In genomic region chr9:21789541-21790037, GRCh38 we compare ENCODE assay signal across 8 cellular contexts. TPM values are rescaled to one million over a fixed set of nuclear protein-coding genes. Genes with fewer than 3 reads are reported as not detected.
DNase-seq lines count a peak whose midpoint lies in the region; ATAC-seq and TF ChIP-seq lines count a peak whose summit lies in the region.

No MANE protein-coding gene starts in this region.

- H3K36me3 Mint-ChIP-seq in activated CD4-positive, alpha-beta memory T cell treated with anti-CD3 and anti-CD28 coated beads for 36 hours = no peaks in the 10 kb centered on the region
- H3K36me3 Mint-ChIP-seq in naive thymus-derived CD8-positive, alpha-beta T cell = no peaks in the 10 kb centered on the region

- H3K27ac Mint-ChIP-seq in activated CD4-positive, alpha-beta memory T cell treated with anti-CD3 and anti-CD28 coated beads for 36 hours = no peak overlapping the region
- peak overlapping the region in 6 of 10 donors; percentile 0 to 82 (median 25) for H3K27ac Mint-ChIP-seq in naive thymus-derived CD8-positive, alpha-beta T cell

- H3K4me3 ChIP-seq in esophagus muscularis mucosa (peak overlapping the region in 3 of 4 donors; percentile 14 to 39 (median 21)), aorta (ENCODE audit: low read length in 2 of 2) (no peak overlapping the region)

- no peak for TF ChIP-seq POLR2A in esophagus muscularis mucosa (IDR thresholded peaks at IDR 0.05; ENCODE audit: low read depth)

- peak; percentile 61 for DNase-seq in COR-L47 (lab: John Stamatoyannopoulos, UW)
- peak; percentile 64 for DNase-seq in NCI-H345 (lab: John Stamatoyannopoulos, UW)
- peak; percentile 59 for DNase-seq in activated CD4-positive, alpha-beta memory T cell treated with anti-CD3 and anti-CD28 coated beads for 36 hours
- no peak for DNase-seq in esophagus muscularis mucosa (ENCODE audit: extremely low spot score)
- DNase-seq in naive thymus-derived CD8-positive, alpha-beta T cell = peak in 9 of 10 donors; percentile 27 to 77 (median 66)
- peak in 1 of 2 donors; percentile 62 for DNase-seq in aorta

- no peaks in the 10 kb centered on the region for H3K4me1 Mint-ChIP-seq in activated CD4-positive, alpha-beta memory T cell treated with anti-CD3 and anti-CD28 coated beads for 36 hours (ENCODE audit: low read depth)
- H3K4me1 Mint-ChIP-seq in naive thymus-derived CD8-positive, alpha-beta T cell = peaks cover 0 to 5% (median 0%) of the 10 kb centered on the region in 4 donors

- H3K9me3 Mint-ChIP-seq in activated CD4-positive, alpha-beta memory T cell treated with anti-CD3 and anti-CD28 coated beads for 36 hours = no peaks in the 10 kb centered on the region
- no peaks in the 10 kb centered on the region for H3K9me3 Mint-ChIP-seq in naive thymus-derived CD8-positive, alpha-beta T cell

- H3K27ac ChIP-seq in esophagus muscularis mucosa (replicated peaks in 1 of 4) (no peak overlapping the region), aorta (ENCODE audit: low read depth in 1 of 2, low read length in 2 of 2) (no peak overlapping the region)

- CTCF ChIA-PET in activated CD4-positive, alpha-beta memory T cell treated with anti-CD3 and anti-CD28 coated beads for 36 hours (lab: Charles Lee) = interaction anchor here (0.8 to 4.2 kb wide), 16 partner anchors 8 to 607 kb away, joined by 3 to 56 read pairs (median 4); no protein-coding TSS in a partner anchor

- no peaks in the 10 kb centered on the region for H3K4me1 ChIP-seq in esophagus muscularis mucosa
- H3K4me1 ChIP-seq in aorta (ENCODE audit: control insufficient read depth in 1 of 2, insufficient read depth in 2 of 2, low read length in 2 of 2) = no peaks in the 10 kb centered on the region

- peak; percentile 72 to 86 (median 83) for TF ChIP-seq CTCF in esophagus muscularis mucosa (IDR thresholded peaks at IDR 0.05)

- H3K27me3 Mint-ChIP-seq in activated CD4-positive, alpha-beta memory T cell treated with anti-CD3 and anti-CD28 coated beads for 36 hours = peaks cover 8% of the 10 kb centered on the region
- H3K27me3 Mint-ChIP-seq in naive thymus-derived CD8-positive, alpha-beta T cell = peaks cover 0 to 10% (median 2%) of the 10 kb centered on the region in 5 donors

- POLR2A ChIA-PET in activated CD4-positive, alpha-beta memory T cell treated with anti-CD3 and anti-CD28 coated beads for 36 hours (lab: Charles Lee) = no interaction called here
- POLR2A ChIA-PET in naive thymus-derived CD8-positive, alpha-beta T cell (lab: Charles Lee) = no interaction called here

- H3K36me3 ChIP-seq in esophagus muscularis mucosa (no peaks in the 10 kb centered on the region), aorta (ENCODE audit: control insufficient read depth in 1 of 2, insufficient read depth in 2 of 2, low read length in 1 of 2) (no peaks in the 10 kb centered on the region)

- intact Hi-C loops in activated CD4-positive, alpha-beta memory T cell treated with anti-CD3 and anti-CD28 coated beads for 36 hours (cut with micrococcal nuclease) = loop anchor here (1.0 to 5.0 kb wide), 8 partner anchors 80 to 594 kb away; no protein-coding TSS in a partner anchor
- intact Hi-C loops in esophagus muscularis mucosa (cut with DNase I) = loop anchor here (2.0 to 5.0 kb wide), 2 partner anchors 472 to 555 kb away; no protein-coding TSS in a partner anchor
- intact Hi-C loops in aorta (cut with DNase I) = loop anchor here (5.0 to 10.0 kb wide), 6 partner anchors 77 to 1865 kb away; no protein-coding TSS in a partner anchor

- H3K27me3 ChIP-seq in esophagus muscularis mucosa (peaks cover 0 to 20% (median 0%) of the 10 kb centered on the region in 4 donors), aorta (ENCODE audit: control insufficient read depth in 1 of 2, insufficient read depth in 2 of 2, low read length in 1 of 2) (no peaks in the 10 kb centered on the region)

- ATAC-seq in GM19324 (IDR thresholded peaks at IDR 0.05; ENCODE audit: low FRiP score, unreplicated experiment) (peak; percentile 87), HG03342 (IDR thresholded peaks at IDR 0.05; ENCODE audit: unreplicated experiment) (peak; percentile 99), aorta (ENCODE audit: low FRiP score) (peak; percentile 89)
- ATAC-seq in naive thymus-derived CD8-positive, alpha-beta T cell = peak; percentile 99 to 100

- WGBS in esophagus muscularis mucosa = 2% methylated on average over 2 of the region's 2 CpGs
- WGBS in aorta, 2 donors = 0 to 2% methylated on average over 2 of the region's 2 CpGs

- TF ChIP-seq EP300 in esophagus muscularis mucosa (IDR thresholded peaks at IDR 0.05) = no peak

- H3K4me3 Mint-ChIP-seq in activated CD4-positive, alpha-beta memory T cell treated with anti-CD3 and anti-CD28 coated beads for 36 hours = peak overlapping the region; percentile 40
- peak overlapping the region; percentile 53 to 81 (median 77) for H3K4me3 Mint-ChIP-seq in naive thymus-derived CD8-positive, alpha-beta T cell

- H3K9me3 ChIP-seq in esophagus muscularis mucosa = no peaks in the 10 kb centered on the region
- H3K9me3 ChIP-seq in aorta (ENCODE audit: control insufficient read depth, low read length) = no peaks in the 10 kb centered on the region

RNA-seq across cellular contexts. Expression of gene MTAP, which starts 12.8 kb away (rescaled TPM):
- 10 to 100 TPM; 55.6 to 62.3 TPM for total RNA-seq in activated CD4-positive, alpha-beta memory T cell treated with anti-CD3 and anti-CD28 coated beads for 36 hours
- total RNA-seq in esophagus muscularis mucosa = 10 to 100 TPM; 18.1 to 26.0 (median 22.1) TPM
- total RNA-seq in naive thymus-derived CD8-positive, alpha-beta T cell = 10 to 100 TPM; 44.7 to 46.0 TPM
- 10 to 100 TPM; 11.2 to 20.2 (median 14.2) TPM for polyA plus RNA-seq in naive thymus-derived CD8-positive, alpha-beta T cell
- total RNA-seq in aorta = 10 to 100 TPM; 28.5 to 41.1 TPM
- polyA plus RNA-seq in aorta = 10 to 100 TPM in 1 of 2 donors, 1 to 10 TPM in 1; 4.0 to 10.9 TPM

Comparison
In these comparisons a context has a peak if more than half of its experiments do, and no peak if none do; other contexts are left out.
1. H3K4me3 ChIP-seq: peak in esophagus muscularis mucosa (3 of 4); none in aorta (0 of 2).
2. Peak in every context shown above with its lines, with median percentiles within 50 percentile points of each other: ATAC-seq.